In genomic region chr19:19489804-19490204, GRCh38 we compare ENCODE assay signal across 8 cellular contexts. TPM values are rescaled to one million over a fixed set of nuclear protein-coding genes. Genes with fewer than 3 reads are reported as not detected.
A peak's percentile ranks its signal among the peaks of the same experiment; 100 is the strongest.
DNase-seq lines count a peak whose midpoint lies in the region; ATAC-seq lines count a peak whose summit lies in the region.

No MANE protein-coding gene starts in this region.

- H3K27ac ChIP-seq in iPS-20b (ENCODE audit: low read length): peak overlapping the region; percentile 4

- H3K27me3 ChIP-seq in iPS-20b (ENCODE audit: insufficient read depth, low read length): no peaks in the 10 kb centered on the region

- H3K36me3 ChIP-seq in iPS-20b (ENCODE audit: insufficient read depth, low read depth, low read length): peaks cover 37% of the 10 kb centered on the region

- no peak overlapping the region for H3K4me3 ChIP-seq in iPS-20b (ENCODE audit: low read length)

- DNase-seq in activated naive CD4-positive, alpha-beta T cell treated with anti-CD3 and anti-CD28 coated beads, Interleukin-2, amount 50 U/mL, for 72 hours (ENCODE audit: low spot score in 2 of 2): no peak
- DNase-seq in stimulated activated effector memory CD8-positive, alpha-beta T cell treated with anti-CD3 and anti-CD28 coated beads, Interleukin-12 subunit alpha, Interleukin-12 subunit beta, amount 100 ng/mL, for 72 hours (ENCODE audit: low spot score in 2 of 2): no peak
- no peak for DNase-seq in effector CD4-positive, alpha-beta T cell
- no peak for DNase-seq in HuH-7.5 (ENCODE audit: low spot score)

- H3K4me1 Mint-ChIP-seq in stimulated activated effector memory CD8-positive, alpha-beta T cell treated with anti-CD3 and anti-CD28 coated beads, Interleukin-12 subunit alpha, Interleukin-12 subunit beta, amount 100 ng/mL, for 72 hours: peaks cover 56% of the 10 kb centered on the region

- peaks cover 25% of the 10 kb centered on the region for H3K4me1 ChIP-seq in iPS-20b (ENCODE audit: insufficient read depth, low read length)

- H3K9me3 ChIP-seq in iPS-20b (ENCODE audit: insufficient read depth, low read depth, low read length): no peaks in the 10 kb centered on the region

- H3K9me3 Mint-ChIP-seq in activated naive CD4-positive, alpha-beta T cell treated with anti-CD3 and anti-CD28 coated beads, Interleukin-2, amount 50 U/mL, for 72 hours: no peaks in the 10 kb centered on the region
- H3K9me3 Mint-ChIP-seq in stimulated activated effector memory CD8-positive, alpha-beta T cell treated with anti-CD3 and anti-CD28 coated beads, Interleukin-12 subunit alpha, Interleukin-12 subunit beta, amount 100 ng/mL, for 72 hours: no peaks in the 10 kb centered on the region

- ATAC-seq in HG02973 (IDR thresholded peaks at IDR 0.05; ENCODE audit: unreplicated experiment): peak; percentile 6
- ATAC-seq in activated naive CD4-positive, alpha-beta T cell treated with anti-CD3 and anti-CD28 coated beads, Interleukin-2, amount 50 U/mL, for 72 hours: peak in 1 of 2 donors; percentile 32
- no peak for ATAC-seq in stimulated activated effector memory CD8-positive, alpha-beta T cell treated with anti-CD3 and anti-CD28 coated beads, Interleukin-12 subunit alpha, Interleukin-12 subunit beta, amount 100 ng/mL, for 72 hours
- ATAC-seq in HG02938 (IDR thresholded peaks at IDR 0.05; ENCODE audit: unreplicated experiment): no peak
- no peak for ATAC-seq in GM21526 (IDR thresholded peaks at IDR 0.05; ENCODE audit: low FRiP score, unreplicated experiment)

- peak overlapping the region; percentile 58 for H3K4me3 Mint-ChIP-seq in stimulated activated effector memory CD8-positive, alpha-beta T cell treated with anti-CD3 and anti-CD28 coated beads, Interleukin-12 subunit alpha, Interleukin-12 subunit beta, amount 100 ng/mL, for 72 hours

- peaks cover 0 to 4% of the 10 kb centered on the region in 2 donors for H3K36me3 Mint-ChIP-seq in activated naive CD4-positive, alpha-beta T cell treated with anti-CD3 and anti-CD28 coated beads, Interleukin-2, amount 50 U/mL, for 72 hours
- H3K36me3 Mint-ChIP-seq in stimulated activated effector memory CD8-positive, alpha-beta T cell treated with anti-CD3 and anti-CD28 coated beads, Interleukin-12 subunit alpha, Interleukin-12 subunit beta, amount 100 ng/mL, for 72 hours: peaks cover 57% of the 10 kb centered on the region

- H3K9ac ChIP-seq in iPS-20b (ENCODE audit: low read depth, low read length): peak overlapping the region; percentile 56; the same call in 1 of the 2 replicates

- H3K27ac Mint-ChIP-seq in activated naive CD4-positive, alpha-beta T cell treated with anti-CD3 and anti-CD28 coated beads, Interleukin-2, amount 50 U/mL, for 72 hours: peak overlapping the region; percentile 94 to 99
- H3K27ac Mint-ChIP-seq in stimulated activated effector memory CD8-positive, alpha-beta T cell treated with anti-CD3 and anti-CD28 coated beads, Interleukin-12 subunit alpha, Interleukin-12 subunit beta, amount 100 ng/mL, for 72 hours: peak overlapping the region; percentile 97

RNA-seq across cellular contexts. Expression of gene TSSK6, which starts 25.5 kb away (rescaled TPM):
- total RNA-seq in activated naive CD4-positive, alpha-beta T cell treated with anti-CD3 and anti-CD28 coated beads, Interleukin-2, amount 50 U/mL, for 72 hours: 1 to 10 TPM; 3.8 to 5.5 TPM

RNA-seq across cellular contexts. Expression of gene NDUFA13, which starts 26.2 kb away (rescaled TPM):
- total RNA-seq in activated naive CD4-positive, alpha-beta T cell treated with anti-CD3 and anti-CD28 coated beads, Interleukin-2, amount 50 U/mL, for 72 hours: 100 to 1,000 TPM; 358 to 407 TPM

RNA-seq across cellular contexts. Expression of gene YJEFN3, which starts 38.9 kb away (rescaled TPM):
- total RNA-seq in activated naive CD4-positive, alpha-beta T cell treated with anti-CD3 and anti-CD28 coated beads, Interleukin-2, amount 50 U/mL, for 72 hours: 10 to 100 TPM in 1 of 2 donors, 1 to 10 TPM in 1; 5.7 to 11.3 TPM

RNA-seq across cellular contexts. Expression of gene CILP2, which starts 48.3 kb away (rescaled TPM):
- total RNA-seq in activated naive CD4-positive, alpha-beta T cell treated with anti-CD3 and anti-CD28 coated beads, Interleukin-2, amount 50 U/mL, for 72 hours: under 1 TPM; 0.25 to 0.31 TPM
